ENCODE assay signal across 1 cellular context in genomic region chr10:52284416-52285013, GRCh38.
TF ChIP-seq lines count a peak whose summit lies in the region.

No MANE protein-coding gene starts in this region.

TF ChIP-seq in GM12878, 131 proteins besides CTCF, POLR2A, EP300 and RAD21 (continued from another document):
- TF ChIP-seq NFIC (IDR thresholded peaks at IDR 0.05; ENCODE audit: low read depth, low read length) (no peak), PKNOX1 (IDR thresholded peaks at IDR 0.05) (peak; percentile 89), SPI1 (IDR thresholded peaks at IDR 0.05; ENCODE audit: borderline replicate concordance, insufficient read depth, low read depth, low read length) (peak; percentile 76; the same call in 1 of the 2 replicates), ATF7 (IDR thresholded peaks at IDR 0.05; ENCODE audit: low read depth) (0 out of 2 replicates have a peak, but pooled peaks have one; percentile 31), ZNF24 (IDR thresholded peaks at IDR 0.05) (peak; percentile 49; the same call in 1 of the 2 replicates), BCL11A (IDR thresholded peaks at IDR 0.05; ENCODE audit: low read depth, low read length) (peak; percentile 47; the same call in 1 of the 2 replicates)
- TF ChIP-seq, protein P1, sequence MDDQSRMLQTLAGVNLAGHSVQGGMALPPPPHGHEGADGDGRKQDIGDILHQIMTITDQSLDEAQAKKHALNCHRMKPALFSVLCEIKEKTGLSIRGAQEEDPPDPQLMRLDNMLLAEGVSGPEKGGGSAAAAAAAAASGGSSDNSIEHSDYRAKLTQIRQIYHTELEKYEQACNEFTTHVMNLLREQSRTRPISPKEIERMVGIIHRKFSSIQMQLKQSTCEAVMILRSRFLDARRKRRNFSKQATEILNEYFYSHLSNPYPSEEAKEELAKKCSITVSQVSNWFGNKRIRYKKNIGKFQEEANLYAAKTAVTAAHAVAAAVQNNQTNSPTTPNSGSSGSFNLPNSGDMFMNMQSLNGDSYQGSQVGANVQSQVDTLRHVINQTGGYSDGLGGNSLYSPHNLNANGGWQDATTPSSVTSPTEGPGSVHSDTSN (IDR thresholded peaks at IDR 0.05; ENCODE audit: insufficient replicate concordance, low read depth, low read length): peak; percentile 69
